Comparison of ENCODE assay signal across 8 cellular contexts in genomic region chr3:161508852-161509477, GRCh38. TPM values are rescaled to one million over a fixed set of nuclear protein-coding genes. Genes with fewer than 3 reads are reported as not detected.
DNase-seq lines count a peak whose midpoint lies in the region; ATAC-seq and TF ChIP-seq lines count a peak whose summit lies in the region.

No MANE protein-coding gene starts in this region.

- WGBS in psoas muscle, 3 donors, result 62 to 78% (median 70%) methylated on average over 2 of the region's 2 CpGs

- DNase-seq in GM03348 (ENCODE audit: low spot score), result peak; percentile 24
- DNase-seq in HuH-7 (ENCODE audit: low spot score), result peak; percentile 0
- peak; percentile 13 for DNase-seq in astrocyte of the spinal cord (ENCODE audit: low read depth, low spot score)
- DNase-seq in activated naive CD4-positive, alpha-beta T cell treated with anti-CD3 and anti-CD28 coated beads for 36 hours, result no peak
- DNase-seq in GDM1 (lab: John Stamatoyannopoulos, UW), result no peak
- DNase-seq in psoas muscle, result no peak

- no peak overlapping the region for H3K27ac Mint-ChIP-seq in activated naive CD4-positive, alpha-beta T cell treated with anti-CD3 and anti-CD28 coated beads for 36 hours

- H3K4me1 ChIP-seq in psoas muscle, result no peaks in the 10 kb centered on the region

- H3K36me3 ChIP-seq in psoas muscle (ENCODE audit: insufficient read depth in 1 of 2, low read depth in 1 of 2), result no peaks in the 10 kb centered on the region

- H3K4me1 Mint-ChIP-seq in activated naive CD4-positive, alpha-beta T cell treated with anti-CD3 and anti-CD28 coated beads for 36 hours (ENCODE audit: low read depth), result no peaks in the 10 kb centered on the region

- TF ChIP-seq CTCF in astrocyte of the spinal cord (IDR thresholded peaks at IDR 0.05; ENCODE audit: low read depth, low read length) (peak; percentile 38), psoas muscle (IDR thresholded peaks at IDR 0.05) (no peak)

- intact Hi-C loops in activated naive CD4-positive, alpha-beta T cell treated with anti-CD3 and anti-CD28 coated beads for 36 hours (cut with micrococcal nuclease), result no loop called here
- intact Hi-C loops in psoas muscle (cut with DNase I), result no loop called here

- CTCF ChIA-PET in activated naive CD4-positive, alpha-beta T cell treated with anti-CD3 and anti-CD28 coated beads for 36 hours (lab: Charles Lee), result interaction anchor here (1.2 kb wide), 1 partner anchor 75 kb away, joined by 3 read pairs; no protein-coding TSS in a partner anchor

- no peaks in the 10 kb centered on the region for H3K36me3 Mint-ChIP-seq in activated naive CD4-positive, alpha-beta T cell treated with anti-CD3 and anti-CD28 coated beads for 36 hours (ENCODE audit: low read depth)

- no peak overlapping the region for H3K4me3 Mint-ChIP-seq in activated naive CD4-positive, alpha-beta T cell treated with anti-CD3 and anti-CD28 coated beads for 36 hours

- H3K4me3 ChIP-seq in astrocyte of the spinal cord (ENCODE audit: low read depth, low read length) (no peak overlapping the region), psoas muscle (no peak overlapping the region)

- no peak overlapping the region for H3K27ac ChIP-seq in psoas muscle

- in situ Hi-C loops in astrocyte of the spinal cord (cut with HindIII; ENCODE audit: low sequenced_read_pairs), result no loop called here

- H3K9me3 ChIP-seq in psoas muscle, result no peaks in the 10 kb centered on the region

- no peaks in the 10 kb centered on the region for H3K27me3 Mint-ChIP-seq in activated naive CD4-positive, alpha-beta T cell treated with anti-CD3 and anti-CD28 coated beads for 36 hours (ENCODE audit: low read depth)

- no peaks in the 10 kb centered on the region for H3K9me3 Mint-ChIP-seq in activated naive CD4-positive, alpha-beta T cell treated with anti-CD3 and anti-CD28 coated beads for 36 hours

- ATAC-seq in GM21528 (IDR thresholded peaks at IDR 0.05; ENCODE audit: low FRiP score, unreplicated experiment) (peak; percentile 83), HG03139 (IDR thresholded peaks at IDR 0.05; ENCODE audit: unreplicated experiment) (no peak), psoas muscle (no peak)

- no peaks in the 10 kb centered on the region for H3K27me3 ChIP-seq in psoas muscle (ENCODE audit: insufficient read depth in 3 of 3, low read length in 2 of 3)

RNA-seq across cellular contexts. Expression of gene OTOL1, which starts 12.4 kb away (rescaled TPM):
- total RNA-seq in activated naive CD4-positive, alpha-beta T cell treated with anti-CD3 and anti-CD28 coated beads for 36 hours, result not detected
- total RNA-seq in psoas muscle, result not detected
- polyA plus RNA-seq in psoas muscle, result not detected

Comparison
In these comparisons a context has a peak if more than half of its experiments do, and no peak if none do; other contexts are left out.
1. DNase-seq: peak in GM03348 (single experiment), HuH-7 (single experiment) and astrocyte of the spinal cord (single experiment); none in activated naive CD4-positive, alpha-beta T cell treated with anti-CD3 and anti-CD28 coated beads for 36 hours (single experiment), GDM1 (single experiment) and psoas muscle (0 of 2).